ENCODE assay signal across 1 cellular context in the genomic region with DNA sequence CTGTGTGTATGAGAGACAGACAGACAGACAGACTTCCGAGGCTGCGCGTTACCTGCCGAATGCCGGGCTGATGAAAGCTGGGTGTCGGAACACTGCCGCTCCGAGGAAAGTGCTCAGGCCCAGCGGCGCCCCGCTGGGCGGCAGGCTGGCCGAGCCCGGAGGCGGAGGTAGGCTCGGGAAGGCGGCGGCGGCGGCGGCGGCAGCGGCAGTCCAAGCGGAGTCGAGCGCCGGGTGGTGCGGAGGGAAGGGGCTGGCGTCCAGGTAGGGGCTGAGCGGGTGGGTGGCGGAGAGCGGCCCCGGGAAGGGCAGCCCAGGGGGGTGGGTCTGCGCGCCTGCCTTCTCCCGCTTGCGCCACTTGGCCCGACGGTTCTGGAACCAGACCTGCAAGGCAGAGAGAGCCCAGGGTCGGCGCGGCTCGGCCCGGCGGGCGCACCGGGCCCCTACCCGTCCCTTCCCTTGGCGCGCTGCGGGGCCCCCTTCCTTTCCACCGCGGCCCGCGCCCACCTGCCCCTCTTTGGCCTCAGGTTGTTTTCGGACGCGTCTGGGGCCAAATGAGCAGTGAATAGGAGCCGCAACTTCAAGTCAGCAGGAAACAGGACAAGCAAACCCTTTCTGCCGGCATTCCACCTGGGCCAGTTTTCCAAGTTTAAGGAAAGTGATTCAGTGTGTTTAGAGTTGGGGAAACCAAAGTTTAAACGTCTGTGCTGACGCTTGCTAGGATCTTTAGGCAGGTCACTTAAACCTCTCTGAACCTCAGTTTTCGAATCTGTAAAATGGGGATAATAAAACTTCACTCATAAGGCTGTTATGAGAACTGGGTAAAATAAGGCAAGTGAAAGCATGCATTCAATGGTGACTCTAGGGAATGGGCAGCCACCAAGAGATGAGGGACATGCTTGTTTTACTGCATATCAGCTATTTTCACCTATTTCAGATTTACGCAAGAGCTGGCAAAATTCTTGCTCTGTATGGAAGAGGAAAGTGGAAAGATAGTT.
TF ChIP-seq lines count a peak whose summit lies in the region.

No MANE protein-coding gene starts in this region.

TF ChIP-seq in H1, 55 proteins besides CTCF, POLR2A, EP300 and RAD21 (continued from another document):
- peak; percentile 83; the same call in 1 of the 2 replicates for TF ChIP-seq KDM1A (IDR thresholded peaks at IDR 0.05; ENCODE audit: borderline replicate concordance, low read length)
- no peak for TF ChIP-seq PHF8 (conservative IDR thresholded peaks at IDR 0.05; ENCODE audit: low read depth, low read length)
